8 cellular contexts compared by ENCODE assay signal in the genomic region with DNA sequence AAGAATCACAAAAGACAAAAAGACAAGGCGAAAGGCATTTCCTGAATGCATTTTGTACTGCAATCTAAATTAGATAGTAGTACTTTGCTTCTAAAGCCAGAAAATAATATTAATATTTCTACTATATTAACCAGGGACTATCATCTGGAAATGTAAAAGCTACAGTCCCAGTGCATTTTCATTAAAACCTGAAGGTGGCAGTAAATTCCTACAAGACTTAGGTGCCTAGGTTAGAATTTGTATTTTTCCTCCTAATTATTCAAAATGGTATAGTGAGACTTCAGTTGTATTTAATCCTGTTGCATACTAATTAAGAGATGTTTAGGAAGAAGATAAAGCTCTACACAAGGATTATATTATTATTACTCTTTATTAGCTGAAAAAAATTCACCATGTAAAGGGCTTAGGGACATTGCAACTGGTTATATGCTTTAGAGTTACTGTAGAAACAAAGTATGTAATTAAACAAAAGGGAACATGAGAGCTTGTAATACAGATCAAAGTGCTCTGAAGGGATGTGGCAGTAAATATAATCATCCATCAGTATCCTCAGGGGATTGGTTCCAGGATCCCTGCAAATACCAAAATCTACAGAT. TPM values are rescaled to one million over a fixed set of nuclear protein-coding genes. Genes with fewer than 3 reads are reported as not detected.
A peak's percentile ranks its signal among the peaks of the same experiment; 100 is the strongest.
DNase-seq lines count a peak whose midpoint lies in the region; ATAC-seq and TF ChIP-seq lines count a peak whose summit lies in the region.

No MANE protein-coding gene starts in this region.

- H3K4me3 ChIP-seq in heart left ventricle, result no peak overlapping the region
- H3K4me3 ChIP-seq in right atrium auricular region, result no peak overlapping the region
- H3K4me3 ChIP-seq in smooth muscle cell, result no peak overlapping the region
- H3K4me3 ChIP-seq in MG63, result no peak overlapping the region

- no peak overlapping the region for H3K9ac ChIP-seq in smooth muscle cell (ENCODE audit: low read depth)

- H3K4me1 ChIP-seq in heart left ventricle, result peaks cover 0 to 22% (median 14%) of the 10 kb centered on the region in 12 donors
- peaks cover 0 to 16% of the 10 kb centered on the region in 2 donors for H3K4me1 ChIP-seq in right atrium auricular region
- peaks cover 7% of the 10 kb centered on the region for H3K4me1 ChIP-seq in smooth muscle cell (ENCODE audit: low read depth)

- H3K4me2 ChIP-seq in smooth muscle cell, result peak overlapping the region; percentile 67

- no peak overlapping the region for H3K27ac ChIP-seq in heart left ventricle
- no peak overlapping the region for H3K27ac ChIP-seq in right atrium auricular region
- H3K27ac ChIP-seq in smooth muscle cell (ENCODE audit: low read depth), result peak overlapping the region; percentile 71

- ATAC-seq in heart left ventricle, result no peak
- no peak for ATAC-seq in HG02571 (IDR thresholded peaks at IDR 0.05; ENCODE audit: unreplicated experiment)

- TF ChIP-seq CTCF in heart left ventricle (IDR thresholded peaks at IDR 0.05), result peak; percentile 28 to 54 (median 32)
- peak in 1 of 2 donors; percentile 53 for TF ChIP-seq CTCF in right atrium auricular region (IDR thresholded peaks at IDR 0.05)
- peak; percentile 31 for TF ChIP-seq CTCF in smooth muscle cell (IDR thresholded peaks at IDR 0.05; ENCODE audit: borderline replicate concordance, insufficient read depth, poor library complexity, severe bottlenecking)

- intact Hi-C loops in heart left ventricle (cut with DNase I), result loop anchor here in 7 of 10 donors (5.0 to 10.0 kb wide), 5 partner anchors 185 to 725 kb away; no protein-coding TSS in a partner anchor

- H4K20me1 ChIP-seq in smooth muscle cell (ENCODE audit: low read depth), result no peaks in the 10 kb centered on the region

- TF ChIP-seq POLR2A in heart left ventricle (IDR thresholded peaks at IDR 0.05), result no peak

- WGBS in heart left ventricle, 4 donors, result 72 to 81% (median 73%) methylated on average over 1 of the region's 1 CpG
- WGBS in smooth muscle cell (ENCODE audit: low lambda C conversion rate), result 88% methylated on average over 1 of the region's 1 CpG

- no peaks in the 10 kb centered on the region for H3K79me2 ChIP-seq in smooth muscle cell (ENCODE audit: low read depth)

- DNase-seq in heart left ventricle (no peak), right atrium auricular region (ENCODE audit: low spot score) (no peak), NCI-H1417 treated with DMSO at 0.1 percent for 48 hours (lab: John Stamatoyannopoulos, UW) (peak; percentile 35), cerebellar cortex (ENCODE audit: low spot score) (peak; percentile 13), smooth muscle cell (lab: John Stamatoyannopoulos, UW; ENCODE audit: unreplicated experiment) (no peak), MG63 (no peak), GOT3 (lab: John Stamatoyannopoulos, UW) (no peak)

- H3F3A ChIP-seq in smooth muscle cell (ENCODE audit: low read depth), result peaks cover 10% of the 10 kb centered on the region

- H3K9me3 ChIP-seq in heart left ventricle (no peaks in the 10 kb centered on the region), right atrium auricular region (no peaks in the 10 kb centered on the region), smooth muscle cell (replicated peaks; ENCODE audit: low read depth) (no peaks in the 10 kb centered on the region), MG63 (no peaks in the 10 kb centered on the region)

- H2AFZ ChIP-seq in smooth muscle cell (ENCODE audit: low read depth), result no peak overlapping the region

- no peaks in the 10 kb centered on the region for H3K27me3 ChIP-seq in heart left ventricle
- H3K27me3 ChIP-seq in right atrium auricular region, result no peaks in the 10 kb centered on the region
- H3K27me3 ChIP-seq in smooth muscle cell (ENCODE audit: low read depth), result no peaks in the 10 kb centered on the region
- H3K27me3 ChIP-seq in MG63, result no peaks in the 10 kb centered on the region

- H3K36me3 ChIP-seq in heart left ventricle (no peaks in the 10 kb centered on the region), right atrium auricular region (no peaks in the 10 kb centered on the region), smooth muscle cell (ENCODE audit: low read depth) (no peaks in the 10 kb centered on the region), MG63 (no peaks in the 10 kb centered on the region)

RNA-seq across cellular contexts. Expression of gene BRMS1L, which starts 53.6 kb away (rescaled TPM):
- 10 to 100 TPM in 5 of 9 donors, 1 to 10 TPM in 4; 5.3 to 14.8 (median 11.2) TPM for total RNA-seq in heart left ventricle
- polyA plus RNA-seq in heart left ventricle, result 10 to 100 TPM in 1 of 2 donors, 1 to 10 TPM in 1; 3.4 to 11.1 TPM
- 10 to 100 TPM in 1 of 2 donors, 1 to 10 TPM in 1; 5.5 to 10.2 TPM for total RNA-seq in right atrium auricular region
- total RNA-seq in smooth muscle cell, result 7.3 and 13.4 TPM in 2 replicates
- polyA plus RNA-seq in smooth muscle cell, result 7.9 and 8.8 TPM in 2 replicates
- total RNA-seq in MG63 (2014; rRNA removed; shearing (Covaris generic); ENCODE audit: low replicate concordance), result 1.4 and 2.2 TPM in 2 replicates

Comparison
In these comparisons a context has a peak if more than half of its experiments do, and no peak if none do; other contexts are left out.
1. DNase-seq: peak in NCI-H1417 treated with DMSO at 0.1 percent for 48 hours (single experiment) and cerebellar cortex (single experiment); none in heart left ventricle (0 of 5), right atrium auricular region (single experiment), smooth muscle cell (single experiment), MG63 (single experiment) and GOT3 (single experiment).